Comparison of ENCODE assay signal across 22 cellular contexts in genomic region chr11:2862395-2862949, GRCh38. TPM values are rescaled to one million over a fixed set of nuclear protein-coding genes. Genes with fewer than 3 reads are reported as not detected.
A peak's percentile ranks its signal among the peaks of the same experiment; 100 is the strongest.
DNase-seq lines count a peak whose midpoint lies in the region; ATAC-seq and TF ChIP-seq lines count a peak whose summit lies in the region.
"Had no signal": no experiment of that assay in that cellular context is flagged by ENCODE, and none has a peak within 500 bp of the region (broad histone marks: within the 10 kb centered on the region; RNA-seq: fewer than 3 reads in every experiment).

No MANE protein-coding gene starts in this region.

- H3K4me3 ChIP-seq in left ventricle myocardium inferior (peak overlapping the region; percentile 59), ovary (peak overlapping the region; percentile 11)
- H3K4me3 ChIP-seq: SJCRH30 had no signal

- ATAC-seq in HG02870 (IDR thresholded peaks at IDR 0.05; ENCODE audit: unreplicated experiment) (no peak), HG03108 (IDR thresholded peaks at IDR 0.05; ENCODE audit: unreplicated experiment) (no peak)
- ATAC-seq: CD8-positive, alpha-beta T cell had no signal

- peaks cover 10% of the 10 kb centered on the region for H3K9me3 Mint-ChIP-seq in glutamatergic neuron (ENCODE audit: unreplicated experiment)
- H3K9me3 Mint-ChIP-seq: activated naive CD4-positive, alpha-beta T cell treated with anti-CD3 and anti-CD28 coated beads for 36 hours; CD8-positive, alpha-beta T cell; memory B cell had no signal

- H3K27me3 ChIP-seq in left ventricle myocardium inferior (ENCODE audit: low read depth) (peaks cover 43% of the 10 kb centered on the region), ovary (no peaks in the 10 kb centered on the region)
- H3K27me3 ChIP-seq: SJCRH30, thyroid gland had no signal

- TF ChIP-seq EP300 in ovary (IDR thresholded peaks at IDR 0.05) = no peak

- TF ChIP-seq CTCF in left ventricle myocardium inferior (IDR thresholded peaks at IDR 0.05; ENCODE audit: borderline replicate concordance) (no peak), glutamatergic neuron (IDR thresholded peaks at IDR 0.05; ENCODE audit: partially characterized antibody, unreplicated experiment) (no peak), ovary (IDR thresholded peaks at IDR 0.05) (no peak)

- no peaks in the 10 kb centered on the region for H3K36me3 Mint-ChIP-seq in glutamatergic neuron (ENCODE audit: unreplicated experiment)
- H3K36me3 Mint-ChIP-seq: CD8-positive, alpha-beta T cell; memory B cell had no signal

- H3K9me3 ChIP-seq in left ventricle myocardium inferior (replicated peaks) = no peaks in the 10 kb centered on the region
- H3K9me3 ChIP-seq in ovary = no peaks in the 10 kb centered on the region
- H3K9me3 ChIP-seq: neutrophil, SJCRH30, thyroid gland had no signal

- peaks cover 21% of the 10 kb centered on the region for H3K4me1 Mint-ChIP-seq in glutamatergic neuron (ENCODE audit: low read depth, unreplicated experiment)

- DNase-seq in left ventricle myocardium inferior = no peak
- no peak for DNase-seq in cardiac septum (ENCODE audit: low spot score)
- DNase-seq in glutamatergic neuron = peak; percentile 84
- DNase-seq in ovary = no peak
- no peak for DNase-seq in NCI-H128 (lab: John Stamatoyannopoulos, UW; ENCODE audit: unreplicated experiment)
- DNase-seq in activated CD4-positive, alpha-beta T cell treated with anti-CD3 and anti-CD28 coated beads for 1 hour = no peak
- DNase-seq: activated CD4-positive, alpha-beta T cell treated with anti-CD3 and anti-CD28 coated beads for 4 hours; activated naive CD4-positive, alpha-beta T cell treated with anti-CD3 and anti-CD28 coated beads for 36 hours; activated T-cell treated with anti-CD3 and anti-CD28 coated beads for 4 hours; CD8-positive, alpha-beta T cell; effector CD4-positive, alpha-beta T cell; Kasumi-1; NCI-H1694 treated with DMSO at 0.1 percent for 48 hours; SJCRH30; stimulated activated CD4-positive, alpha-beta T cell treated with anti-CD3 and anti-CD28 coated beads, Interleukin-4, amount 100 ng/mL, for 1 hour; stimulated activated CD8-positive, alpha-beta memory T cell treated with anti-CD3 and anti-CD28 coated beads, Interleukin-4, amount 100 ng/mL, for 48 hours; T1000; thyroid gland had no signal

- no peak overlapping the region for H3K27ac ChIP-seq in left ventricle myocardium inferior (replicated peaks)
- H3K27ac ChIP-seq in ovary = no peak overlapping the region
- H3K27ac ChIP-seq: neutrophil, SJCRH30, thyroid gland had no signal

- no peak for TF ChIP-seq POLR2A in ovary (IDR thresholded peaks at IDR 0.05)

- H3K27ac Mint-ChIP-seq in glutamatergic neuron (ENCODE audit: unreplicated experiment) = no peak overlapping the region
- H3K27ac Mint-ChIP-seq: activated naive CD4-positive, alpha-beta T cell treated with anti-CD3 and anti-CD28 coated beads for 36 hours; CD8-positive, alpha-beta T cell; memory B cell had no signal

- peaks cover 10% of the 10 kb centered on the region for H3K27me3 Mint-ChIP-seq in glutamatergic neuron (ENCODE audit: unreplicated experiment)

- H3K4me3 Mint-ChIP-seq in glutamatergic neuron (ENCODE audit: unreplicated experiment) = no peak overlapping the region
- H3K4me3 Mint-ChIP-seq: activated naive CD4-positive, alpha-beta T cell treated with anti-CD3 and anti-CD28 coated beads for 36 hours; CD8-positive, alpha-beta T cell; memory B cell had no signal

- intact Hi-C loops in left ventricle myocardium inferior (cut with micrococcal nuclease) (no loop called here), cardiac septum (cut with DNase I) (no loop called here), ovary (cut with DNase I) (no loop called here)

- 3 to 11% (median 4%) methylated on average over 33 to 71 of the region's 71 CpGs for WGBS in ovary, 3 donors

- no peaks in the 10 kb centered on the region for H3K36me3 ChIP-seq in left ventricle myocardium inferior
- H3K36me3 ChIP-seq in ovary = no peaks in the 10 kb centered on the region
- H3K36me3 ChIP-seq: neutrophil, SJCRH30, thyroid gland had no signal

- H3K4me1 ChIP-seq in left ventricle myocardium inferior = peaks cover 16% of the 10 kb centered on the region
- H3K4me1 ChIP-seq in ovary (ENCODE audit: insufficient read depth) = no peaks in the 10 kb centered on the region
- H3K4me1 ChIP-seq: SJCRH30 had no signal

RNA-seq across cellular contexts. Expression of gene CDKN1C, which starts 23.1 kb away (rescaled TPM):
- total RNA-seq in left ventricle myocardium inferior = 33.0 TPM
- 11.5 TPM for total RNA-seq in cardiac septum
- total RNA-seq in glutamatergic neuron (ENCODE audit: unreplicated experiment) = 391 TPM
- 100 to 1,000 TPM; 158 to 363 (median 236) TPM for total RNA-seq in ovary
- 100 to 1,000 TPM in 1 of 2 donors, 10 to 100 TPM in 1; 72.3 to 142 TPM for polyA plus RNA-seq in ovary
- total RNA-seq: SJCRH30 had no signal
